ENCODE assay signal across 23 cellular contexts in the genomic region with DNA sequence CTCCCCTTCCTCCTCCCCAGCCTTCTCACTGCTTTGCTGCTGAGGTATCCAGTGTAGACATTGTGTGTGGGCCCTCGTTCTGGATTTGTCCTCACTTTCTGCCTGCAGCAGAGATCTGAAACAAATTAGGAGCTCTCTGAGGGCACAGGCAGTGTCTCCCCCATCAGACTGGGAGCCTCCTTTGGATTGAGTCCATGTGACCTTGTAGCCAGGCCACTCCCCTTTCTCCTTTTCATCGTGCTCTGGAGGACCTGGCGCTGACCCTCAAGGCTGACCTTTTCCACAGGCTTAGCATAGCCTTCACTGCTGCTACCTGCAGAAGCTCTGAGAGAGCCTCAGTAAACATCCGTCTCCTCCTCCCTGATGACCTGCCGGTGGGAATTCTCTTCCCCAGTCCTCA. TPM values are rescaled to one million over a fixed set of nuclear protein-coding genes. Genes with fewer than 3 reads are reported as not detected.
"Had no signal": no experiment of that assay in that cellular context is flagged by ENCODE, and none has a peak within 500 bp of the region (broad histone marks: within the 10 kb centered on the region; RNA-seq: fewer than 3 reads in every experiment).

No MANE protein-coding gene starts in this region.

- H3K9me3 ChIP-seq: colonic mucosa, mucosa of descending colon, pancreas, testis, tibial nerve had no signal

- H3K4me1 ChIP-seq: foreskin keratinocyte, testis, tibial nerve had no signal

- H3K27me3 Mint-ChIP-seq: progenitor cell of endocrine pancreas; stimulated activated naive CD8-positive, alpha-beta T cell treated with anti-CD3 and anti-CD28 coated beads, Interleukin-15, Interleukin-2, amounts not matched to agents 100 ng/mL and 50 ng/mL, for 24 hours had no signal

- H3K4me3 ChIP-seq: colonic mucosa, mucosa of descending colon, pancreas, smooth muscle cell, testis, tibial nerve had no signal

- H3K27ac Mint-ChIP-seq: endodermal cell; immature natural killer cell; progenitor cell of endocrine pancreas; stimulated activated memory B cell treated with anti-CD40 and anti-IgM and Interleukin-4, amounts not matched to agents 10 μg/mL and 1 μg/mL and 100 μg/mL, for 72 hours; stimulated activated naive CD8-positive, alpha-beta T cell treated with anti-CD3 and anti-CD28 coated beads, Interleukin-15, Interleukin-2, amounts not matched to agents 100 ng/mL and 50 ng/mL, for 24 hours had no signal

- ATAC-seq: foreskin keratinocyte; left colon; left ventricle myocardium superior; mucosa of descending colon; pancreas; right cardiac atrium; stimulated activated memory B cell treated with anti-CD40 and anti-IgM and Interleukin-4, amounts not matched to agents 10 μg/mL and 1 μg/mL and 100 μg/mL, for 72 hours had no signal

- DNase-seq: colonic mucosa; effector CD4-positive, alpha-beta T cell; endodermal cell; erythroblast; foreskin keratinocyte; immature natural killer cell; left colon; left ventricle myocardium superior; naive thymus-derived CD8-positive, alpha-beta T cell; occipital lobe; pancreas; right cardiac atrium; stimulated activated CD4-positive, alpha-beta T cell treated with anti-CD3 and anti-CD28 coated beads, Interleukin-4, amount 100 ng/mL, for 1 hour; stimulated activated CD8-positive, alpha-beta memory T cell treated with anti-CD3 and anti-CD28 coated beads, Interleukin-4, amount 100 ng/mL, for 48 hours; testis had no signal

- H3K36me3 Mint-ChIP-seq: immature natural killer cell; naive thymus-derived CD8-positive, alpha-beta T cell; stimulated activated memory B cell treated with anti-CD40 and anti-IgM and Interleukin-4, amounts not matched to agents 10 μg/mL and 1 μg/mL and 100 μg/mL, for 72 hours had no signal

- H3K27me3 ChIP-seq: colonic mucosa, pancreas, testis, tibial nerve had no signal

- FAIRE-seq: endothelial cell of umbilical vein, keratinocyte, pancreas had no signal

- H3K27ac ChIP-seq: colonic mucosa, foreskin keratinocyte, pancreas, testis, tibial nerve had no signal

- H3K4me3 Mint-ChIP-seq: endodermal cell; immature natural killer cell; naive thymus-derived CD8-positive, alpha-beta T cell; stimulated activated memory B cell treated with anti-CD40 and anti-IgM and Interleukin-4, amounts not matched to agents 10 μg/mL and 1 μg/mL and 100 μg/mL, for 72 hours; stimulated activated naive CD8-positive, alpha-beta T cell treated with anti-CD3 and anti-CD28 coated beads, Interleukin-15, Interleukin-2, amounts not matched to agents 100 ng/mL and 50 ng/mL, for 24 hours had no signal

- H3K9me3 Mint-ChIP-seq: endodermal cell; immature natural killer cell; naive thymus-derived CD8-positive, alpha-beta T cell; stimulated activated memory B cell treated with anti-CD40 and anti-IgM and Interleukin-4, amounts not matched to agents 10 μg/mL and 1 μg/mL and 100 μg/mL, for 72 hours; stimulated activated naive CD8-positive, alpha-beta T cell treated with anti-CD3 and anti-CD28 coated beads, Interleukin-15, Interleukin-2, amounts not matched to agents 100 ng/mL and 50 ng/mL, for 24 hours had no signal

- H3K36me3 ChIP-seq: colonic mucosa, pancreas, tibial nerve had no signal

- H3K4me2 ChIP-seq: smooth muscle cell had no signal

RNA-seq across cellular contexts. Expression of a gene that starts 26.2 kb away (rescaled TPM):
- polyA plus RNA-seq: naive thymus-derived CD8-positive, alpha-beta T cell had no signal
